In genomic region chr3:95215437-95215836, GRCh38 we compare ENCODE assay signal across 6 cellular contexts.
"Had no signal": no experiment of that assay in that cellular context is flagged by ENCODE, and none has a peak within 500 bp of the region (broad histone marks: within the 10 kb centered on the region; RNA-seq: fewer than 3 reads in every experiment).

No MANE protein-coding gene starts in this region.

- H3K4me2 ChIP-seq: GM23338 had no signal

- H3K4me3 ChIP-seq: GM23338 had no signal

- DNase-seq: H9, HCEC 1CT, HFFc6 had no signal

- H3K27ac ChIP-seq: HL-60 had no signal

- H2AFZ ChIP-seq: GM23338 had no signal

- ATAC-seq: GM23338, HepG2 had no signal
